Comparison of ENCODE assay signal across 8 cellular contexts in the genomic region with DNA sequence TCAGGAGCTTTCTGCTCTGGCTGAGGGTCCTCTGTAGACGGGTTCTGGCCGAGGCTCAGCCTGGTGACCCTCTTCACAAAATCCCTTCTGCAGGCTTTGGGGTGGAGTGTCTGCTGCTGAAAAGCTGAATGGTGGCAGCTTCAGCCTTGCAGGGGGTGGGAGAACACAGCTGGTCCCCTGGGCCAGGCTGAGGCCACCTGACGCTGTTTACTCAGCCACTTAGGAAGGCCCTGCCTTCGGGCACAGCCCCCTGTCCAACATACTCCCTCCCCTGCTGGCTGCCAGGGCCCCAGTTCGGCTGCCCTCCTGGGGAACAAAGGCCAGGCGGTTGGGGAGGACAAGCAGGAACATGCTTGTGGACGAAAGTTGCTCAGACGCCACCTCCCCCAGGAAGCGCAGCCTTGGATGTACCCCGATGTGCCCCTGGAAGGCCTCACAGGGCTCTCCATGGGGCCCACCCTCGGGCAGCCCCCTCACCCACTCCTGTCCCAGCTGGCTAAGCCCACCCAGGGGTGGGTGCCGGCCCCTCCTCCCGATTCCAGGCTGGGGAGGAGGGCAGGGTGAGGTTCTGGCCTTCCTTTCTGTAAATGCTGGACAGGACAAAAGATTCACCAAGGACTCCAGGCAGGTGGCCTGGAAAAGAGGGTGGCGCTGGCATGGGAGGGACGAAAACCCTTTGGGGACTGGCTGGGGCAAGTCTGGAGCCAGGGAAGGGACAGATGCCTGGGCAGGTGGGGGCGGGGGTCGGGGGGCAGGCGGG. TPM values are rescaled to one million over a fixed set of nuclear protein-coding genes. Genes with fewer than 3 reads are reported as not detected.
DNase-seq lines count a peak whose midpoint lies in the region; ATAC-seq, FAIRE-seq and TF ChIP-seq lines count a peak whose summit lies in the region.
"Had no signal": no experiment of that assay in that cellular context is flagged by ENCODE, and none has a peak within 500 bp of the region (broad histone marks: within the 10 kb centered on the region; RNA-seq: fewer than 3 reads in every experiment).

A gene (minus strand): TSS at position 130 of the 760 bp plus-strand sequence. CDS start 271 bp downstream, outside the sequence.

- H4K91ac ChIP-seq in IMR-90 (ENCODE audit: insufficient read depth, low read depth, low read length), result no peak within 1 kb of the TSS

- H3K23ac ChIP-seq in IMR-90 (ENCODE audit: low read depth, low read length), result no peak within 1 kb of the TSS

- H3K9me3 ChIP-seq in IMR-90 (ENCODE audit: control insufficient read depth, insufficient read depth, low read length), result no peaks in the 10 kb centered on the region
- H3K9me3 ChIP-seq in keratinocyte (ENCODE audit: control insufficient read depth, low read depth, low read length), result no peaks in the 10 kb centered on the region

- TF ChIP-seq POLR2A in IMR-90 (IDR thresholded peaks at IDR 0.05; ENCODE audit: low read depth, low read length), result no peak

- no peak within 1 kb of the TSS for H3K9ac ChIP-seq in IMR-90 (ENCODE audit: low read depth, low read length)
- peak within 1 kb of the TSS; percentile 44 for H3K9ac ChIP-seq in keratinocyte (ENCODE audit: control insufficient read depth, extremely low read depth, insufficient read depth, low read length)

- H3K4me2 ChIP-seq in IMR-90 (ENCODE audit: low read depth, low read length), result no peak within 1 kb of the TSS
- peak within 1 kb of the TSS; percentile 58 for H3K4me2 ChIP-seq in keratinocyte (ENCODE audit: control insufficient read depth, extremely low read depth, insufficient read depth, low read depth, low read length)

- FAIRE-seq in keratinocyte (lab: Jason Lieb, UNC), result peak; percentile 51

- H3K36me3 ChIP-seq in IMR-90 (ENCODE audit: control insufficient read depth, insufficient read depth, low read length) (no peaks in the 10 kb centered on the region), keratinocyte (ENCODE audit: control insufficient read depth in 2 of 2, extremely low read depth in 1 of 2, insufficient read depth in 2 of 2, low read length in 2 of 2) (no peaks in the 10 kb centered on the region)

- no peak within 1 kb of the TSS for H2BK15ac ChIP-seq in IMR-90 (ENCODE audit: low read depth, low read length)

- 100% methylated on average over 1 of the region's 18 CpGs; no CpG with 5 or more reads in 1 of the 2 experiments for WGBS in IMR-90 (ENCODE audit: extremely low coverage in 2 of 2, insufficient read length in 1 of 2), 2 experiments

- no peak within 1 kb of the TSS for H2BK5ac ChIP-seq in IMR-90 (ENCODE audit: low read depth, low read length, poor library complexity, severe bottlenecking)

- H3K56ac ChIP-seq in IMR-90 (ENCODE audit: extremely low read depth, insufficient read depth, low read length), result no peak within 1 kb of the TSS

- H2AFZ ChIP-seq in IMR-90 (replicated peaks; ENCODE audit: low read length, poor library complexity) (peak within 1 kb of the TSS; percentile 86), keratinocyte (ENCODE audit: control insufficient read depth, low read length) (peak within 1 kb of the TSS; percentile 36)

- H3K4me1 ChIP-seq in IMR-90 (ENCODE audit: control insufficient read depth, insufficient read depth, low read length), result peaks cover 3% of the 10 kb centered on the region; the same call in 1 of the 2 replicates
- H3K4me1 ChIP-seq in keratinocyte (ENCODE audit: control insufficient read depth, extremely low read depth, insufficient read depth, low read length), result peaks cover 34% of the 10 kb centered on the region

- ATAC-seq in IMR-90 (ENCODE audit: low read depth), result no peak
- ATAC-seq in HG02588 (IDR thresholded peaks at IDR 0.05; ENCODE audit: unreplicated experiment), result no peak

- H3K14ac ChIP-seq in IMR-90 (replicated peaks; ENCODE audit: low read depth, low read length), result no peak within 1 kb of the TSS

- no peak within 1 kb of the TSS for H3K18ac ChIP-seq in IMR-90 (ENCODE audit: low read depth, low read length)

- H2BK20ac ChIP-seq in IMR-90 (ENCODE audit: low read depth, low read length), result no peak within 1 kb of the TSS

- H3K27me3 ChIP-seq in IMR-90 (ENCODE audit: control insufficient read depth, insufficient read depth, low read length) (no peaks in the 10 kb centered on the region), keratinocyte (ENCODE audit: control insufficient read depth, extremely low read depth, insufficient read depth, low read length) (no peaks in the 10 kb centered on the region)

- TF ChIP-seq CTCF in IMR-90 (conservative IDR thresholded peaks at IDR 0.05; ENCODE audit: low read depth, low read length) (no peak), keratinocyte (optimal IDR thresholded peaks at IDR 0.05 in 1 of 3, IDR thresholded peaks at IDR 0.05 in 1 of 3, conservative IDR thresholded peaks at IDR 0.05 in 1 of 3; ENCODE audit: extremely low read depth in 1 of 3, insufficient read depth in 2 of 3, low read length in 3 of 3) (peak in 1 of 3 experiments; percentile 2)

- POLR2A ChIA-PET in IMR-90 (lab: Charles Lee; ENCODE audit: unreplicated experiment), result no interaction called here

- H3K79me2 ChIP-seq in keratinocyte (ENCODE audit: control insufficient read depth, insufficient read depth, low read length), result no peaks in the 10 kb centered on the region

- H2AK5ac ChIP-seq in IMR-90 (ENCODE audit: low read depth, low read length), result no peak within 1 kb of the TSS

- DNase-seq in IMR-90 (no peak), SHP77 treated with DMSO at 0.1 percent for 48 hours (lab: John Stamatoyannopoulos, UW) (peak; percentile 71), keratinocyte (ENCODE audit: low read depth, low spot score) (peak; percentile 53), substantia nigra (lab: John Stamatoyannopoulos, UW) (peak in 27 of 49 donors; percentile 21 to 79 (median 52)), RPMI8226 (no peak), cerebellum (ENCODE audit: low spot score) (no peak)
- DNase-seq: activated CD4-positive, CD25-positive, alpha-beta regulatory T cell treated with anti-CD3 and anti-CD28 coated beads, Interleukin-2, amount 50 U/mL, for 72 hours had no signal

- H3K9me1 ChIP-seq in IMR-90 (ENCODE audit: insufficient read depth, low read length) (no peaks in the 10 kb centered on the region), keratinocyte (ENCODE audit: control insufficient read depth, extremely low read depth, insufficient read depth, low read length) (no peaks in the 10 kb centered on the region)

- H2AK9ac ChIP-seq in IMR-90 (replicated peaks; ENCODE audit: low read depth, low read length, poor library complexity), result no peak within 1 kb of the TSS

- no peaks in the 10 kb centered on the region for H3K79me1 ChIP-seq in IMR-90 (ENCODE audit: low read depth in 1 of 2, low read length in 2 of 2)

- H4K20me1 ChIP-seq in IMR-90 (ENCODE audit: insufficient read depth, low read length) (no peaks in the 10 kb centered on the region), keratinocyte (ENCODE audit: control insufficient read depth, extremely low read depth, insufficient read depth, low read length) (no peaks in the 10 kb centered on the region)

- no peak within 1 kb of the TSS for H3K4ac ChIP-seq in IMR-90 (ENCODE audit: low read depth, low read length)

- TF ChIP-seq RAD21 in IMR-90 (IDR thresholded peaks at IDR 0.05; ENCODE audit: low read length), result no peak

- no peak within 1 kb of the TSS for H4K5ac ChIP-seq in IMR-90 (ENCODE audit: low read depth, low read length)

- intact Hi-C loops in IMR-90 (cut with micrococcal nuclease), result no loop called here

- no peak within 1 kb of the TSS for H3K4me3 ChIP-seq in IMR-90 (ENCODE audit: insufficient read depth, low read depth, low read length)
- peak within 1 kb of the TSS in 2 of 3 experiments; percentile 24 to 26 for H3K4me3 ChIP-seq in keratinocyte (ENCODE audit: control insufficient read depth in 2 of 3, extremely low read depth in 1 of 3, insufficient read depth in 2 of 3, low read depth in 1 of 3, low read length in 3 of 3)

- dilution Hi-C loops in IMR-90 (cut with HindIII; ENCODE audit: low sequenced_read_pairs, unreplicated experiment), result no loop called here
- dilution Hi-C loops in keratinocyte (cut with MboI; ENCODE audit: extremely low pct_ligation_motif_present, low sequenced_read_pairs), result no loop called here

- 0 out of 4 replicates have a peak within 1 kb of the TSS, but pooled peaks of 1 of the 2 experiments have one; percentile 41 for H4K8ac ChIP-seq in IMR-90 (ENCODE audit: low read depth in 2 of 2, low read length in 2 of 2)

- H2BK120ac ChIP-seq in IMR-90 (ENCODE audit: low read depth, low read length), result no peak within 1 kb of the TSS

- in situ Hi-C loops in IMR-90 (cut with MboI; ENCODE audit: low sequenced_read_pairs), result no loop called here

- H3K27ac ChIP-seq in IMR-90 (ENCODE audit: insufficient read depth, low read length) (no peak within 1 kb of the TSS), keratinocyte (ENCODE audit: control insufficient read depth, insufficient read depth, low read length) (peak within 1 kb of the TSS; percentile 60), substantia nigra (ENCODE audit: low read depth, low read length, poor library complexity, severe bottlenecking) (peak within 1 kb of the TSS; percentile 90)

- no TSS peak for BruUV-seq in IMR-90 (replicated peaks; lab: Mats Ljungman, UMichigan)

- CTCF ChIA-PET in IMR-90 (lab: Yijun Ruan, JAX), result no interaction called here

TF ChIP-seq in IMR-90, 13 proteins besides CTCF, POLR2A, EP300 and RAD21 (continues in another document):
- no peak for TF ChIP-seq RCOR1 (IDR thresholded peaks at IDR 0.05; ENCODE audit: insufficient replicate concordance, low read length)
- no peak for TF ChIP-seq NFE2L2 (IDR thresholded peaks at IDR 0.05; ENCODE audit: low read depth, low read length)
- TF ChIP-seq, protein P1, sequence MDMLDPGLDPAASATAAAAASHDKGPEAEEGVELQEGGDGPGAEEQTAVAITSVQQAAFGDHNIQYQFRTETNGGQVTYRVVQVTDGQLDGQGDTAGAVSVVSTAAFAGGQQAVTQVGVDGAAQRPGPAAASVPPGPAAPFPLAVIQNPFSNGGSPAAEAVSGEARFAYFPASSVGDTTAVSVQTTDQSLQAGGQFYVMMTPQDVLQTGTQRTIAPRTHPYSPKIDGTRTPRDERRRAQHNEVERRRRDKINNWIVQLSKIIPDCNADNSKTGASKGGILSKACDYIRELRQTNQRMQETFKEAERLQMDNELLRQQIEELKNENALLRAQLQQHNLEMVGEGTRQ (IDR thresholded peaks at IDR 0.05; ENCODE audit: low read depth, low read length), result no peak
- no peak for TF ChIP-seq RFX5 (IDR thresholded peaks at IDR 0.05; ENCODE audit: low read depth, low read length)

RNA-seq across cellular contexts. Expression of the gene that starts here (rescaled TPM):
- under 0.01 TPM in 1 of 2 replicates, not detected in the other for total RNA-seq in IMR-90 (2012; rRNA removed)
- polyA plus RNA-seq in IMR-90 (2012; rRNA removed), result 0.09 and 0.11 TPM in 2 replicates
- polyA plus RNA-seq in IMR-90 (2012; cell fraction: cytosol; rRNA removed), result 0.03 and 0.10 TPM in 2 replicates
- 0.17 and 0.24 TPM in 2 replicates for polyA plus RNA-seq in IMR-90 (2012; cell fraction: nucleus; rRNA removed; ENCODE audit: low replicate concordance)
- 4.6 to 6.5 TPM (median 5.1 TPM) in 3 replicates for polyA plus RNA-seq in keratinocyte
- polyA plus RNA-seq in keratinocyte (2011; ENCODE audit: low read depth), result 0.45 TPM
- polyA plus RNA-seq in keratinocyte (2011; cell fraction: cytosol; rRNA removed), result 2.9 and 4.5 TPM in 2 replicates
- 4.0 and 5.7 TPM in 2 replicates for polyA plus RNA-seq in keratinocyte (2011; cell fraction: nucleus; rRNA removed)
- polyA plus RNA-seq in keratinocyte (2012; ENCODE audit: low replicate concordance), result 2.4 and 7.2 TPM in 2 replicates
- 0.64 to 1.9 TPM (median 1.0 TPM) in 3 replicates for polyA minus RNA-seq in keratinocyte
- polyA minus RNA-seq in keratinocyte (2011; cell fraction: cytosol; rRNA and poly(A)+ RNA removed), result 6.5 TPM
- 0.62 and 1.6 TPM in 2 replicates for polyA minus RNA-seq in keratinocyte (2011; cell fraction: nucleus; rRNA and poly(A)+ RNA removed)
- total RNA-seq in cerebellum, result 1.1 TPM

Comparison
In these comparisons a context has a peak if more than half of its experiments do, and no peak if none do; other contexts are left out.
1. DNase-seq: peak in SHP77 treated with DMSO at 0.1 percent for 48 hours (single experiment), keratinocyte (single experiment) and substantia nigra (27 of 49); none in IMR-90 (single experiment), RPMI8226 (single experiment) and cerebellum (single experiment).